32 cellular contexts compared by ENCODE assay signal in the genomic region with DNA sequence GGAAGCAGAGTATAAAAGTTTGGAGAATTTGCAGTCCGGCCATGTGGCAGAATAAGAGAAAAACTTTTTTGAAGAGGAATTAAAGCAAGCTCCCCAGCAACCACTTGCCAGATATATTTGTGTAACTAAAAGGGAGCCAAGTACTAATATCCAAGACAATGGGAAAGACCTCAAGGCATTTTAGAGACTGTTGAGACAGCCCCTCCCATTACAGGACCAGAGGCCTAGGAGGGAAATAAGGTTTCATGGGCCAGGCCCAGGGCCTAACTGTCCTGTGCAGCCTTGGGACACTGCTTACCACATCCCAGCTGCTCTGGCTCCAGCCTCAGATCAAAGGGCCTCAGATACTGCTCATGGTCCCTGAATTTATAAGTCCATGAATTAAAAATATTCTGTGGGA.
"Had no signal": no experiment of that assay in that cellular context is flagged by ENCODE, and none has a peak within 500 bp of the region (broad histone marks: within the 10 kb centered on the region; RNA-seq: fewer than 3 reads in every experiment).

No MANE protein-coding gene starts in this region.

- DNase-seq: activated CD4-positive, alpha-beta memory T cell treated with anti-CD3 and anti-CD28 coated beads for 36 hours; activated CD4-positive, alpha-beta T cell treated with anti-CD3 and anti-CD28 coated beads for 36 hours; activated CD4-positive, alpha-beta T cell treated with anti-CD3 and anti-CD28 coated beads, Interleukin-2, amount 10 ng/mL, durations not matched to agents 24 days and 14 days; activated CD4-positive, CD25-positive, alpha-beta regulatory T cell; activated CD4-positive, CD25-positive, alpha-beta regulatory T cell treated with anti-CD3 and anti-CD28 coated beads, Interleukin-2, amount 50 U/mL, for 72 hours; activated CD8-positive, alpha-beta memory T cell treated with anti-CD3 and anti-CD28 coated beads, Interleukin-2, amount 10 ng/mL, durations not matched to agents 7 days and 5 days; activated CD8-positive, alpha-beta memory T cell treated with anti-CD3 and anti-CD28 coated beads, Interleukin-2, amount 50 U/mL, for 4 hours; activated CD8-positive, alpha-beta T cell treated with anti-CD3 and anti-CD28 coated beads, Interleukin-2, amount 10 ng/mL, durations not matched to agents 7 days and 5 days; activated effector memory CD4-positive, alpha-beta T cell treated with anti-CD3 and anti-CD28 coated beads, Interleukin-2, amount 50 U/mL, for 16 hours; activated naive CD4-positive, alpha-beta T cell treated with anti-CD3 and anti-CD28 coated beads for 36 hours; activated naive CD8-positive, alpha-beta T cell treated with anti-CD3 and anti-CD28 coated beads for 36 hours; activated naive CD8-positive, alpha-beta T cell treated with anti-CD3 and anti-CD28 coated beads, Interleukin-2, amount 50 U/mL, for 24 hours; activated T-cell treated with anti-CD3 and anti-CD28 coated beads, Interleukin-2, amount 50 U/mL, for 1 hour; activated T-cell treated with anti-CD3 and anti-CD28 coated beads, Interleukin-2, amount 50 U/mL, for 48 hours; adrenal gland; amygdala; aorta; body of pancreas; caudate nucleus; cortex of kidney; dermis blood vessel endothelial cell; effector CD4-positive, alpha-beta T cell; effector memory CD8-positive, alpha-beta T cell; erythroblast; foreskin keratinocyte; gastrocnemius medialis; glutamatergic neuron; heart left ventricle; T-helper 17 cell; T1000; WERI-Rb-1 had no signal

- H3K4me3 ChIP-seq: adrenal gland, body of pancreas, esophagus muscularis mucosa, gastrocnemius medialis, heart left ventricle had no signal

- H3K9me3 ChIP-seq: adrenal gland, body of pancreas, esophagus muscularis mucosa, gastrocnemius medialis had no signal

- H3K4me1 ChIP-seq: adrenal gland, body of pancreas, esophagus muscularis mucosa, foreskin keratinocyte, gastrocnemius medialis, heart left ventricle had no signal

- H3K27ac ChIP-seq: adrenal gland, body of pancreas, esophagus muscularis mucosa, foreskin keratinocyte, gastrocnemius medialis, heart left ventricle, WERI-Rb-1 had no signal

- H3K36me3 ChIP-seq: adrenal gland, esophagus muscularis mucosa, gastrocnemius medialis, heart left ventricle, WERI-Rb-1 had no signal

- ATAC-seq: activated CD4-positive, alpha-beta T cell treated with anti-CD3 and anti-CD28 coated beads for 36 hours; activated CD8-positive, alpha-beta memory T cell treated with anti-CD3 and anti-CD28 coated beads, Interleukin-2, amount 10 ng/mL, durations not matched to agents 7 days and 5 days; activated CD8-positive, alpha-beta T cell treated with anti-CD3 and anti-CD28 coated beads, Interleukin-2, amount 10 ng/mL, durations not matched to agents 7 days and 5 days; activated naive CD8-positive, alpha-beta T cell treated with anti-CD3 and anti-CD28 coated beads, Interleukin-2, amount 50 U/mL, for 24 hours; body of pancreas; effector memory CD8-positive, alpha-beta T cell; foreskin keratinocyte; gastrocnemius medialis; heart left ventricle; T-helper 17 cell had no signal

- H3K27me3 ChIP-seq: body of pancreas, esophagus muscularis mucosa, foreskin keratinocyte, gastrocnemius medialis, heart left ventricle had no signal
